ENCODE assay signal across 11 cellular contexts in the genomic region with DNA sequence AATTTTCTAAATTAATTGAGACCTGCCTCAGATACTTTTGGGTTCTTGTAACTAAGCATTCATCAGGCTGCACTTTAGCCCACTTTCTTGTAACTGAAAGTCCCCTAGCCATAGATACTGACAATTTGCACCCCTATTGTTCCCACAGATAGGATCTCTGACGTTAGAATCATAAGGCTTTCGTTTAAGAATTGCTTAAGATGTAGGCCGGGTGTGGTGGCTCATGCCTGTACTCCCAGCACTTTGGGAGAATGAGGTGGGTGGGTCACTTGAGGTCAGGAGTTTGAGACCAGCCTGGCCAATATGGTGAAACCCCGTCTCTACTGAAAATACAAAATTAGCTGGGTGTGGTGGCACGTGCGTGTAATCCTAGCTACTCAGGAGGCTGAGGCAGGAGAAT. TPM values are rescaled to one million over a fixed set of nuclear protein-coding genes. Genes with fewer than 3 reads are reported as not detected.
DNase-seq lines count a peak whose midpoint lies in the region; ATAC-seq and TF ChIP-seq lines count a peak whose summit lies in the region.
"Not testable (repeated sequence)": the region's sequence is repeated elsewhere in the genome, so short reads cannot be mapped to it uniquely, and the experiment has no call there.
"Had no signal": no experiment of that assay in that cellular context is flagged by ENCODE, and none has a peak within 500 bp of the region (broad histone marks: within the 10 kb centered on the region; RNA-seq: fewer than 3 reads in every experiment).

No MANE protein-coding gene starts in this region.

- H3K9me2 ChIP-seq in GM23338 (ENCODE audit: insufficient read depth): not testable (repeated sequence)

- H3K27me3 ChIP-seq in GM23338 (ENCODE audit: insufficient read depth); HUES64 (ENCODE audit: insufficient read depth, low read length); endodermal cell (ENCODE audit: control insufficient read depth, insufficient read depth, low read length, poor library complexity, severe bottlenecking); iPS DF 6.9 (ENCODE audit: control insufficient read depth, insufficient read depth, low read length): not testable (repeated sequence)

- TF ChIP-seq CTCF in GM23338 (conservative IDR thresholded peaks at IDR 0.05; ENCODE audit: low read depth in 2 of 2); RWPE1 (conservative IDR thresholded peaks at IDR 0.05; ENCODE audit: low read depth); endodermal cell (conservative IDR thresholded peaks at IDR 0.05); mesothelial cell of epicardium (IDR thresholded peaks at IDR 0.05; ENCODE audit: unreplicated experiment): not testable (repeated sequence)

- CTCF ChIA-PET in RWPE1 (lab: Yijun Ruan, JAX): not testable (repeated sequence)

- not testable (repeated sequence) for H3K4me3 ChIP-seq in GM23338; HUES64 (ENCODE audit: low read length); endodermal cell (ENCODE audit: low read length); iPS DF 6.9 (ENCODE audit: low read length)

- H3K9me3 Mint-ChIP-seq in GM23338: peaks cover 16% of the 10 kb centered on the region
- not testable (repeated sequence) for H3K9me3 Mint-ChIP-seq in endodermal cell, mesothelial cell of epicardium

- not testable (repeated sequence) for H4K20me1 ChIP-seq in GM23338 (replicated peaks; ENCODE audit: insufficient read depth)

- not testable (repeated sequence) for H3K9me3 ChIP-seq in HUES64 (ENCODE audit: insufficient read depth, low read depth, low read length); endodermal cell (ENCODE audit: control insufficient read depth, low read length); iPS DF 6.9 (ENCODE audit: control insufficient read depth, insufficient read depth, low read length)

- peak overlapping the region; percentile 20; the same call in 1 of the 2 replicates for H3K4me2 ChIP-seq in GM23338

- H3K36me3 ChIP-seq in GM23338 (ENCODE audit: insufficient read depth); HUES64 (ENCODE audit: insufficient read depth, low read length); endodermal cell (ENCODE audit: control insufficient read depth, insufficient read depth, low read length); iPS DF 6.9 (ENCODE audit: control insufficient read depth, insufficient read depth, low read length): not testable (repeated sequence)

- H3K27me3 Mint-ChIP-seq in GM23338 (ENCODE audit: insufficient read depth, low read depth, poor library complexity): peaks cover 35% of the 10 kb centered on the region
- H3K27me3 Mint-ChIP-seq in endodermal cell (ENCODE audit: insufficient read depth); mesothelial cell of epicardium (ENCODE audit: low read depth): not testable (repeated sequence)

- H3K4me1 ChIP-seq in GM23338 (ENCODE audit: insufficient read depth) (peaks cover 32% of the 10 kb centered on the region), HUES64 (ENCODE audit: insufficient read depth, low read length) (peaks cover 23% of the 10 kb centered on the region; the same call in 1 of the 2 replicates)
- H3K4me1 ChIP-seq in endodermal cell (ENCODE audit: control insufficient read depth, insufficient read depth, low read length); iPS DF 6.9 (ENCODE audit: control insufficient read depth, insufficient read depth, low read length): not testable (repeated sequence)

- H3K36me3 Mint-ChIP-seq in GM23338 (ENCODE audit: low read depth): peaks cover 10% of the 10 kb centered on the region; the same call in 2 of the 3 replicates
- H3K36me3 Mint-ChIP-seq in endodermal cell (ENCODE audit: low read depth); mesothelial cell of epicardium: not testable (repeated sequence)

- H3K4me1 Mint-ChIP-seq in GM23338 (peaks cover 55% of the 10 kb centered on the region), endodermal cell (peaks cover 31% of the 10 kb centered on the region), mesothelial cell of epicardium (peaks cover 41% of the 10 kb centered on the region)

- H3K27ac Mint-ChIP-seq in GM23338 (peak overlapping the region; percentile 84), endodermal cell (peak overlapping the region; percentile 96), mesothelial cell of epicardium (peak overlapping the region; percentile 85)

- not testable (repeated sequence) for H2AFZ ChIP-seq in GM23338

- 91% methylated on average over 6 of the region's 6 CpGs for WGBS in HUES64
- 76 to 88% methylated on average over 6 of the region's 6 CpGs for WGBS in endodermal cell (ENCODE audit: insufficient coverage in 1 of 2, insufficient read length in 1 of 2), 2 experiments
- WGBS in iPS DF 6.9 (ENCODE audit: insufficient coverage, insufficient read length): no CpG with 5 or more reads among the region's 6 CpGs

- not testable (repeated sequence) for H3K79me2 ChIP-seq in GM23338 (replicated peaks; ENCODE audit: insufficient read depth)

- DNase-seq in GM23338 (ENCODE audit: low spot score); RWPE1 (ENCODE audit: low spot score); endodermal cell; iPS DF 6.9 (ENCODE audit: low read depth, low spot score); mesothelial cell of epicardium (ENCODE audit: low spot score in 2 of 2, unreplicated experiment in 2 of 2): not testable (repeated sequence)
- DNase-seq in amniotic epithelial cell (ENCODE audit: low read depth): peak; percentile 26

- peaks cover 21% of the 10 kb centered on the region for H3F3A ChIP-seq in GM23338 (replicated peaks; ENCODE audit: low read depth)

- not testable (repeated sequence) for ATAC-seq in GM23338

- H3K27ac ChIP-seq in GM23338 (ENCODE audit: low read depth) (peak overlapping the region; percentile 100), HUES64 (ENCODE audit: low read depth, low read length) (peak overlapping the region; percentile 97), RWPE1 (peak overlapping the region; percentile 15; the same call in 1 of the 2 replicates), iPS DF 6.9 (ENCODE audit: low read length) (peak overlapping the region; percentile 46)
- H3K27ac ChIP-seq in endodermal cell (ENCODE audit: low read depth, low read length): not testable (repeated sequence)

- not testable (repeated sequence) for H3K4me3 Mint-ChIP-seq in GM23338, endodermal cell, mesothelial cell of epicardium

- POLR2A ChIA-PET in RWPE1 (lab: Yijun Ruan, JAX; ENCODE audit: low non-redundant PET): not testable (repeated sequence)

- H3K9ac ChIP-seq in HUES64 (ENCODE audit: low read depth, low read length): peak overlapping the region; percentile 64; the same call in 1 of the 2 replicates
- H3K9ac ChIP-seq in endodermal cell (ENCODE audit: extremely low read depth, low read length, poor library complexity, severe bottlenecking): peak overlapping the region; percentile 72

RNA-seq across cellular contexts. Expression of gene PKNOX1, which starts 16.2 kb away (rescaled TPM):
- total RNA-seq in GM23338 (2014; rRNA removed; shearing (Covaris generic)): 21.9 and 29.9 TPM in 2 replicates
- 76.7 and 79.9 TPM in 2 replicates for polyA plus RNA-seq in GM23338 (2016; fragmentation: Nextera tagmentation; extraction: Ambion mirVana)
- 18.7 TPM for polyA plus RNA-seq in HUES64 (2013, experiment 1 of 2)
- polyA plus RNA-seq in HUES64 (2013, experiment 2 of 2): 12.8 TPM
- total RNA-seq in endodermal cell: 10 to 100 TPM; 25.9 to 29.9 TPM
- 18.6 TPM for polyA plus RNA-seq in endodermal cell (2013, experiment 1 of 2)
- polyA plus RNA-seq in endodermal cell (2013, experiment 2 of 2): 17.6 TPM
- 31.9 to 33.9 TPM (median 32.8 TPM) in 3 replicates for total RNA-seq in mesothelial cell of epicardium

RNA-seq across cellular contexts. Expression of gene ERVH48-1, which starts 32.7 kb away (rescaled TPM):
- total RNA-seq in GM23338 (2014; rRNA removed; shearing (Covaris generic)): 37.0 and 44.2 TPM in 2 replicates
- 31.7 and 34.1 TPM in 2 replicates for polyA plus RNA-seq in GM23338 (2016; fragmentation: Nextera tagmentation; extraction: Ambion mirVana)
- 6.1 TPM for polyA plus RNA-seq in HUES64 (2013, experiment 1 of 2)
- 11.4 TPM for polyA plus RNA-seq in HUES64 (2013, experiment 2 of 2)
- total RNA-seq in endodermal cell: 100 to 1,000 TPM in 1 of 2 donors, 10 to 100 TPM in 1; 34.0 to 186 TPM
- 15.1 TPM for polyA plus RNA-seq in endodermal cell (2013, experiment 1 of 2)
- 15.2 TPM for polyA plus RNA-seq in endodermal cell (2013, experiment 2 of 2)
- 2.9 to 4.5 TPM (median 4.5 TPM) in 3 replicates for total RNA-seq in mesothelial cell of epicardium
- total RNA-seq: HFFc6, HT1080 had no signal
- polyA plus RNA-seq: A549, BJ had no signal
